ENCODE assay signal across 3 cellular contexts in the genomic region with DNA sequence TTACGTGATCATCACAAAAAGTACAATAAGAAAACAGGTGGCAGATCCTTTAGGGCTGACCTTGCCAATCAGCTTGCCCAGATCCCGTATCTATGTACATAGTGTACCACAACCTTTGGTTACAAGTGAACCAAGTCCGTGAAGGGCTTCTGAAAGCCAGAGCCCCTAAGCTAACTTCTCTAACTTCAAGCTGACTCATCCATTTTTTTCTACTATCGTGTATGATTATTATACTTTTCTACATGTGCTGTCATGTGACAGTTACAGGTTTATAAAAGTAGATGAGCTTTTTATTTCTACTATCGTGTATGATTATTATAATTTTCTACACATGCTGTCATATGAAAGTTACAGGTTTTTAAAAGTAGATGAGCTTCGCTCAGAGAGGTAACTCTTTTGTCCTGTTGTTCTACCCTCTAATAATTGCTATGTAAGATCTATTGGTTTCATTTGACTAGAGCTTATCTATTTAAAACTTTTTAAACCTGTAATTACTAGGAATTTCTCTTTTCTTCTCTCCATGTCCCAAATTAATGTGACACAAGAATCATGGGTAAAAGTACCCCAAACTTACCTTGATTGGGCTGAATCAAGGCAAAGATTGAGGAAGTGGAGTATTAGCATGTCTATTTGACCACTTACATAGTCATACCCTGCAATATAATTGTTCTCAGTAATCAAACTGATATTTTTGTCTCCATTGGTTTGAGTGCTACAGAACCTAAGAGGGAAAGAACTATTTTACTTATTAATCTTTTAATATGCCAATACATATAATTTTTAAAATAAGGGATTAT.
TF ChIP-seq lines count a peak whose summit lies in the region.

No MANE protein-coding gene starts in this region.

TF ChIP-seq in GM23338, 12 proteins besides CTCF, POLR2A, EP300 and RAD21 (continues in another document):
- TF ChIP-seq, protein P1, sequence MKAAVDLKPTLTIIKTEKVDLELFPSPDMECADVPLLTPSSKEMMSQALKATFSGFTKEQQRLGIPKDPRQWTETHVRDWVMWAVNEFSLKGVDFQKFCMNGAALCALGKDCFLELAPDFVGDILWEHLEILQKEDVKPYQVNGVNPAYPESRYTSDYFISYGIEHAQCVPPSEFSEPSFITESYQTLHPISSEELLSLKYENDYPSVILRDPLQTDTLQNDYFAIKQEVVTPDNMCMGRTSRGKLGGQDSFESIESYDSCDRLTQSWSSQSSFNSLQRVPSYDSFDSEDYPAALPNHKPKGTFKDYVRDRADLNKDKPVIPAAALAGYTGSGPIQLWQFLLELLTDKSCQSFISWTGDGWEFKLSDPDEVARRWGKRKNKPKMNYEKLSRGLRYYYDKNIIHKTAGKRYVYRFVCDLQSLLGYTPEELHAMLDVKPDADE (IDR thresholded peaks at IDR 0.05) = no peak
- TF ChIP-seq EZH2phosphoT487 (IDR thresholded peaks at IDR 0.05; ENCODE audit: unreplicated experiment) = no peak
- no peak for TF ChIP-seq CREB1 (CRISPR knock-in tag; IDR thresholded peaks at IDR 0.05; ENCODE audit: low read depth)
- TF ChIP-seq ZNF331 (CRISPR knock-in tag; IDR thresholded peaks at IDR 0.05; ENCODE audit: low read depth) = no peak

TF ChIP-seq in IMR-90, 13 proteins besides CTCF, POLR2A, EP300 and RAD21:
- TF ChIP-seq, protein P2, sequence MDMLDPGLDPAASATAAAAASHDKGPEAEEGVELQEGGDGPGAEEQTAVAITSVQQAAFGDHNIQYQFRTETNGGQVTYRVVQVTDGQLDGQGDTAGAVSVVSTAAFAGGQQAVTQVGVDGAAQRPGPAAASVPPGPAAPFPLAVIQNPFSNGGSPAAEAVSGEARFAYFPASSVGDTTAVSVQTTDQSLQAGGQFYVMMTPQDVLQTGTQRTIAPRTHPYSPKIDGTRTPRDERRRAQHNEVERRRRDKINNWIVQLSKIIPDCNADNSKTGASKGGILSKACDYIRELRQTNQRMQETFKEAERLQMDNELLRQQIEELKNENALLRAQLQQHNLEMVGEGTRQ (IDR thresholded peaks at IDR 0.05; ENCODE audit: low read depth, low read length) = no peak
- TF ChIP-seq CHD1 (IDR thresholded peaks at IDR 0.05; ENCODE audit: low read depth, low read length) (no peak), MAFK (IDR thresholded peaks at IDR 0.05; ENCODE audit: low read depth, low read length) (peak; percentile 47)
TF ChIP-seq in IMR-90: peak in this region for 1.

TF ChIP-seq in H1, 55 proteins besides CTCF, POLR2A, EP300 and RAD21:
- TF ChIP-seq NANOG (IDR thresholded peaks at IDR 0.05; ENCODE audit: insufficient read depth, low read depth, low read length, poor library complexity, severe bottlenecking) (no peak), NRF1 (IDR thresholded peaks at IDR 0.05; ENCODE audit: low read depth, low read length) (no peak), BACH1 (IDR thresholded peaks at IDR 0.05; ENCODE audit: low read length) (no peak), GABPA (IDR thresholded peaks at IDR 0.05; ENCODE audit: borderline replicate concordance, insufficient read depth, low read length) (no peak), KDM4A (IDR thresholded peaks at IDR 0.05; ENCODE audit: low read depth, low read length, severe bottlenecking) (no peak), GTF2F1 (IDR thresholded peaks at IDR 0.05; ENCODE audit: borderline replicate concordance, low read depth, low read length) (no peak), ASH2L (IDR thresholded peaks at IDR 0.05; ENCODE audit: low read length) (no peak), PHF8 (conservative IDR thresholded peaks at IDR 0.05; ENCODE audit: low read depth, low read length) (no peak), SIRT6 (IDR thresholded peaks at IDR 0.05; ENCODE audit: low read length) (no peak), SUZ12 (IDR thresholded peaks at IDR 0.05; ENCODE audit: low read length) (no peak), EGR1 (IDR thresholded peaks at IDR 0.05; ENCODE audit: borderline replicate concordance, low read depth, low read length) (no peak), CBX5 (IDR thresholded peaks at IDR 0.05; ENCODE audit: low read depth, low read length) (no peak), RNF2 (IDR thresholded peaks at IDR 0.05; ENCODE audit: borderline replicate concordance, low read depth, low read length, missing control alignments, poor library complexity, severe bottlenecking) (no peak), HDAC2 (IDR thresholded peaks at IDR 0.05; ENCODE audit: borderline replicate concordance in 1 of 2, low read depth in 2 of 2, low read length in 2 of 2) (no peak), TEAD4 (IDR thresholded peaks at IDR 0.05; ENCODE audit: low read depth, low read length) (no peak), YY1 (IDR thresholded peaks at IDR 0.05; ENCODE audit: low read depth, low read length) (no peak)
- TF ChIP-seq, protein P3, sequence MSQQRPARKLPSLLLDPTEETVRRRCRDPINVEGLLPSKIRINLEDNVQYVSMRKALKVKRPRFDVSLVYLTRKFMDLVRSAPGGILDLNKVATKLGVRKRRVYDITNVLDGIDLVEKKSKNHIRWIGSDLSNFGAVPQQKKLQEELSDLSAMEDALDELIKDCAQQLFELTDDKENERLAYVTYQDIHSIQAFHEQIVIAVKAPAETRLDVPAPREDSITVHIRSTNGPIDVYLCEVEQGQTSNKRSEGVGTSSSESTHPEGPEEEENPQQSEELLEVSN (IDR thresholded peaks at IDR 0.05) = no peak
